ENCODE assay signal across 13 cellular contexts in genomic region chrX:139892512-139892911, GRCh38. TPM values are rescaled to one million over a fixed set of nuclear protein-coding genes. Genes with fewer than 3 reads are reported as not detected.
DNase-seq lines count a peak whose midpoint lies in the region; ATAC-seq and TF ChIP-seq lines count a peak whose summit lies in the region.
"Had no signal": no experiment of that assay in that cellular context is flagged by ENCODE, and none has a peak within 500 bp of the region (broad histone marks: within the 10 kb centered on the region; RNA-seq: fewer than 3 reads in every experiment).

No MANE protein-coding gene starts in this region.

- H3K36me3 ChIP-seq in SJCRH30 (no peaks in the 10 kb centered on the region), right atrium auricular region (no peaks in the 10 kb centered on the region)
- H3K36me3 ChIP-seq: gastroesophageal sphincter, Peyer's patch had no signal

- H3K27ac ChIP-seq in SJCRH30 (no peak overlapping the region), right atrium auricular region (no peak overlapping the region)
- H3K27ac ChIP-seq: gastroesophageal sphincter, Peyer's patch had no signal

- no peak for TF ChIP-seq CTCF in right atrium auricular region (IDR thresholded peaks at IDR 0.05)

- no peaks in the 10 kb centered on the region for H3K27me3 ChIP-seq in SJCRH30
- no peaks in the 10 kb centered on the region for H3K27me3 ChIP-seq in right atrium auricular region
- H3K27me3 ChIP-seq: gastroesophageal sphincter, Peyer's patch had no signal

- DNase-seq in CD1c-positive myeloid dendritic cell (ENCODE audit: extremely low spot score) (peak; percentile 17), NCI-H2029 treated with DMSO at 0.1 percent for 48 hours (lab: John Stamatoyannopoulos, UW) (no peak), SJCRH30 (no peak), OCI-M1 (lab: John Stamatoyannopoulos, UW) (no peak), right atrium auricular region (ENCODE audit: low spot score) (no peak)
- DNase-seq: DMS53, kidney, natural killer cell, Peyer's patch had no signal

- no peaks in the 10 kb centered on the region for H3K4me1 ChIP-seq in SJCRH30
- H3K4me1 ChIP-seq in right atrium auricular region = no peaks in the 10 kb centered on the region
- H3K4me1 ChIP-seq: gastroesophageal sphincter, Peyer's patch had no signal

- peak; percentile 70 for ATAC-seq in GM19035 (IDR thresholded peaks at IDR 0.05; ENCODE audit: unreplicated experiment)
- ATAC-seq in HG02642 (IDR thresholded peaks at IDR 0.05; ENCODE audit: poor library complexity, unreplicated experiment) = peak; percentile 85
- ATAC-seq in HG03460 (IDR thresholded peaks at IDR 0.05; ENCODE audit: unreplicated experiment) = peak; percentile 56
- ATAC-seq: gastroesophageal sphincter, natural killer cell had no signal

- no peaks in the 10 kb centered on the region for H3K9me3 ChIP-seq in SJCRH30 (replicated peaks)
- H3K9me3 ChIP-seq in right atrium auricular region = no peaks in the 10 kb centered on the region
- H3K9me3 ChIP-seq: gastroesophageal sphincter, Peyer's patch had no signal

- H3K4me3 ChIP-seq in SJCRH30 (no peak overlapping the region), right atrium auricular region (no peak overlapping the region)
- H3K4me3 ChIP-seq: gastroesophageal sphincter, Peyer's patch had no signal

RNA-seq across cellular contexts. Expression of gene ATP11C, which starts 40.3 kb away (rescaled TPM):
- total RNA-seq in SJCRH30 (2014; rRNA removed; shearing (Covaris generic)) = 47.4 and 48.2 TPM in 2 replicates
- total RNA-seq in right atrium auricular region = 1 to 10 TPM; 6.5 to 6.7 TPM
